ENCODE assay signal across 8 cellular contexts in the genomic region with DNA sequence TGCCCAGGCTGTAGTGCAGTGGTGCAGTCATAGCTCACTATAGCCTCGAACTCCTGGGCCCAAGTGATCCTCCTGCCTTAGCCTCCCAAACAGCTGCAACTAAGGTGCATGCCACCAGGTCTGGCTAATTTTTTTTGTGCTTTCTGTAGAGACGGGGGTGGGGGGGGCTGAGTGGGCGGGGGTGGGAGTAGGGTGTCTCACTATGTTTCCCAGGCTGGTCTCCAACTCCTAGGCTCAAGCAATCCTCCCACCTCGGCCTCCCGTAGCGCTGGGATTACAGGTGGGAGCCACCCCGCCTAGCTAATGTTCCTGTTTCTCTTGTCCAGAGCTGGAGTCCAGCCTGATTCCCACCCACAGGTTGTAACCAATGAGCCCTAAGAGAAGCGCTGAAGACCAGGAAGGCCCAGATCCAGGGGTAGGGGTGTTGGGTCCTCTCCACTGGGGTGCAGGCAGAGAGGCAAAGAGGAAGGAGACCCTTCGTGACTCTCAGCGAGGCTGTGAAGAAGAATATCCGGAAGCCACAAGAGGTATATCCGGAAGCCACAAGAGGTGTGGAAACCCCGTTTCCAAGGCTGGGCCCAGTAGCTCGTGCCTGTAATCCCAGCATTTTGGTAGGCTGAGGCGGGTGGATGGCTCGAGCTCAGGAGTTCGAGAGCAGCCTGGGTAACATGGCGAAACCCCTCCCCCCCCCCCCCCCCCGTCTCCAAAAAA. TPM values are rescaled to one million over a fixed set of nuclear protein-coding genes. Genes with fewer than 3 reads are reported as not detected.
DNase-seq lines count a peak whose midpoint lies in the region; ATAC-seq lines count a peak whose summit lies in the region.

No MANE protein-coding gene starts in this region.

- peak overlapping the region; percentile 54 for H3K27ac ChIP-seq in SK-N-MC

- H3K36me3 Mint-ChIP-seq in activated naive CD8-positive, alpha-beta T cell treated with anti-CD3 and anti-CD28 coated beads, Interleukin-2, amount 50 U/mL, for 24 hours (ENCODE audit: low read depth), result peaks cover 13% of the 10 kb centered on the region
- H3K36me3 Mint-ChIP-seq in immature natural killer cell, result peaks cover 0 to 6% (median 3%) of the 10 kb centered on the region in 3 donors

- H3K4me3 Mint-ChIP-seq in activated naive CD8-positive, alpha-beta T cell treated with anti-CD3 and anti-CD28 coated beads, Interleukin-2, amount 50 U/mL, for 24 hours, result peak overlapping the region; percentile 64
- peak overlapping the region; percentile 82 to 89 (median 86) for H3K4me3 Mint-ChIP-seq in immature natural killer cell

- H3K27me3 Mint-ChIP-seq in activated naive CD8-positive, alpha-beta T cell treated with anti-CD3 and anti-CD28 coated beads, Interleukin-2, amount 50 U/mL, for 24 hours, result no peaks in the 10 kb centered on the region
- H3K27me3 Mint-ChIP-seq in immature natural killer cell (ENCODE audit: low read depth in 3 of 3), result no peaks in the 10 kb centered on the region

- peak overlapping the region; percentile 61 for H3K9ac ChIP-seq in SK-N-MC (ENCODE audit: insufficient read length)

- H3K36me3 ChIP-seq in SK-N-MC (ENCODE audit: insufficient read depth, low read length), result peaks cover 8% of the 10 kb centered on the region; the same call in 1 of the 2 replicates

- H3K27ac Mint-ChIP-seq in activated naive CD8-positive, alpha-beta T cell treated with anti-CD3 and anti-CD28 coated beads, Interleukin-2, amount 50 U/mL, for 24 hours, result peak overlapping the region; percentile 76
- peak overlapping the region; percentile 85 to 94 (median 89) for H3K27ac Mint-ChIP-seq in immature natural killer cell

- peak overlapping the region; percentile 95 for H3K4me3 ChIP-seq in SK-N-MC

- peaks cover 17% of the 10 kb centered on the region for H3K4me1 Mint-ChIP-seq in activated naive CD8-positive, alpha-beta T cell treated with anti-CD3 and anti-CD28 coated beads, Interleukin-2, amount 50 U/mL, for 24 hours
- peaks cover 19 to 23% of the 10 kb centered on the region in 2 donors for H3K4me1 Mint-ChIP-seq in immature natural killer cell

- no peak for ATAC-seq in activated naive CD8-positive, alpha-beta T cell treated with anti-CD3 and anti-CD28 coated beads, Interleukin-2, amount 50 U/mL, for 24 hours

- H3K9me3 ChIP-seq in SK-N-MC (ENCODE audit: low read depth, low read length), result no peaks in the 10 kb centered on the region

- H3K9me3 Mint-ChIP-seq in activated naive CD8-positive, alpha-beta T cell treated with anti-CD3 and anti-CD28 coated beads, Interleukin-2, amount 50 U/mL, for 24 hours, result no peaks in the 10 kb centered on the region
- H3K9me3 Mint-ChIP-seq in immature natural killer cell, result no peaks in the 10 kb centered on the region

- peak; percentile 52 for DNase-seq in NCI-H82 (lab: John Stamatoyannopoulos, UW)
- DNase-seq in NCI-H82 treated with DMSO at 0.1 percent for 48 hours (lab: John Stamatoyannopoulos, UW; ENCODE audit: unreplicated experiment), result no peak
- DNase-seq in SK-N-MC (ENCODE audit: low read depth, low spot score), result no peak
- peak; percentile 51 for DNase-seq in activated naive CD8-positive, alpha-beta T cell treated with anti-CD3 and anti-CD28 coated beads, Interleukin-2, amount 50 U/mL, for 24 hours
- peak; percentile 35 to 44 (median 38) for DNase-seq in immature natural killer cell
- DNase-seq in stimulated activated CD4-positive, alpha-beta T cell treated with anti-CD3 and anti-CD28 coated beads, TNF-alpha, amount 100 ng/mL, for 1 hour (ENCODE audit: low read depth in 3 of 3, low spot score in 1 of 3), result peak; percentile 11 to 20 (median 12)
- DNase-seq in NCI-H2196 (lab: John Stamatoyannopoulos, UW; ENCODE audit: unreplicated experiment), result no peak
- no peak for DNase-seq in foreskin melanocyte

RNA-seq across cellular contexts. Expression of gene BBLN, which starts 0.8 kb away (rescaled TPM):
- polyA plus RNA-seq in immature natural killer cell, result 100 to 1,000 TPM; 115 to 194 (median 182) TPM

RNA-seq across cellular contexts. Expression of gene LCN2, which starts 10.0 kb away (rescaled TPM):
- under 1 TPM in 2 of 3 donors, not detected in 1; 0.44 to 0.66 TPM for polyA plus RNA-seq in immature natural killer cell

RNA-seq across cellular contexts. Expression of gene PTGES2, which starts 31.7 kb away (rescaled TPM):
- polyA plus RNA-seq in immature natural killer cell, result 10 to 100 TPM; 31.4 to 60.9 (median 56.6) TPM

RNA-seq across cellular contexts. Expression of gene CIZ1, which starts 32.1 kb away (rescaled TPM):
- 10 to 100 TPM in 1 of 3 donors, 1 to 10 TPM in 2; 4.4 to 36.4 (median 9.1) TPM for polyA plus RNA-seq in immature natural killer cell

RNA-seq across cellular contexts. Expression of gene DNM1, which starts 44.0 kb away (rescaled TPM):
- under 1 TPM in 2 of 3 donors, not detected in 1; 0.32 to 0.47 TPM for polyA plus RNA-seq in immature natural killer cell

Comparison
In these comparisons a context has a peak if more than half of its experiments do, and no peak if none do; other contexts are left out.
1. DNase-seq: peak in NCI-H82 (single experiment), activated naive CD8-positive, alpha-beta T cell treated with anti-CD3 and anti-CD28 coated beads, Interleukin-2, amount 50 U/mL, for 24 hours (single experiment), immature natural killer cell (3 of 3) and stimulated activated CD4-positive, alpha-beta T cell treated with anti-CD3 and anti-CD28 coated beads, TNF-alpha, amount 100 ng/mL, for 1 hour (3 of 3); none in NCI-H82 treated with DMSO at 0.1 percent for 48 hours (single experiment), SK-N-MC (single experiment), NCI-H2196 (single experiment) and foreskin melanocyte (single experiment).